In genomic region chr2:241957276-241957675, GRCh38 we compare ENCODE assay signal across 13 cellular contexts.
DNase-seq lines count a peak whose midpoint lies in the region; ATAC-seq and TF ChIP-seq lines count a peak whose summit lies in the region.
"Had no signal": no experiment of that assay in that cellular context is flagged by ENCODE, and none has a peak within 500 bp of the region (broad histone marks: within the 10 kb centered on the region; RNA-seq: fewer than 3 reads in every experiment).

No MANE protein-coding gene starts in this region.

- no peaks in the 10 kb centered on the region for H3K9me3 ChIP-seq in suprapubic skin
- H3K9me3 ChIP-seq: BE2C had no signal

- no peak overlapping the region for H3K4me3 ChIP-seq in GM23338
- no peak overlapping the region for H3K4me3 ChIP-seq in suprapubic skin

- H3K79me2 ChIP-seq in GM23338 (replicated peaks; ENCODE audit: insufficient read depth), result no peaks in the 10 kb centered on the region

- H3K4me1 ChIP-seq in GM23338 (ENCODE audit: insufficient read depth) (no peaks in the 10 kb centered on the region), suprapubic skin (no peaks in the 10 kb centered on the region)
- H3K4me1 ChIP-seq: BE2C had no signal

- H3K9me2 ChIP-seq in GM23338 (ENCODE audit: insufficient read depth), result no peaks in the 10 kb centered on the region

- no peak for TF ChIP-seq POLR2A in suprapubic skin (IDR thresholded peaks at IDR 0.05)

- H3K36me3 ChIP-seq in GM23338 (ENCODE audit: insufficient read depth), result no peaks in the 10 kb centered on the region
- H3K36me3 ChIP-seq in suprapubic skin, result no peaks in the 10 kb centered on the region
- H3K36me3 ChIP-seq: BE2C had no signal

- H3K27me3 Mint-ChIP-seq in GM23338 (ENCODE audit: insufficient read depth, low read depth, poor library complexity), result peaks cover 7% of the 10 kb centered on the region
- H3K27me3 Mint-ChIP-seq: CD4-positive, alpha-beta memory T cell had no signal

- intact Hi-C loops in posterior vena cava (cut with DNase I), result no loop called here

- 88% methylated on average over 14 of the region's 14 CpGs for WGBS in suprapubic skin

- TF ChIP-seq EP300 in suprapubic skin (IDR thresholded peaks at IDR 0.05), result no peak

- H3K27ac ChIP-seq in GM23338 (ENCODE audit: low read depth), result no peak overlapping the region
- no peak overlapping the region for H3K27ac ChIP-seq in suprapubic skin
- H3K27ac ChIP-seq: C4-2B had no signal

- H2AFZ ChIP-seq in GM23338, result no peak overlapping the region

- no peaks in the 10 kb centered on the region for H3K36me3 Mint-ChIP-seq in GM23338 (ENCODE audit: low read depth)

- H4K20me1 ChIP-seq in GM23338 (replicated peaks; ENCODE audit: insufficient read depth), result peaks cover 5% of the 10 kb centered on the region; the same call in 1 of the 2 replicates

- H3K27ac Mint-ChIP-seq in GM23338, result no peak overlapping the region
- H3K27ac Mint-ChIP-seq: H9 had no signal

- H3K4me3 Mint-ChIP-seq in GM23338, result no peak overlapping the region
- H3K4me3 Mint-ChIP-seq: CD4-positive, alpha-beta memory T cell; H9 had no signal

- no peaks in the 10 kb centered on the region for H3K9me3 Mint-ChIP-seq in GM23338

- ATAC-seq in GM23338, result peak; percentile 45
- ATAC-seq in GM19324 (IDR thresholded peaks at IDR 0.05; ENCODE audit: low FRiP score, unreplicated experiment), result no peak

- H3K27me3 ChIP-seq in GM23338 (ENCODE audit: insufficient read depth) (no peaks in the 10 kb centered on the region), suprapubic skin (no peaks in the 10 kb centered on the region)
- H3K27me3 ChIP-seq: BE2C had no signal

- TF ChIP-seq CTCF in GM23338 (conservative IDR thresholded peaks at IDR 0.05; ENCODE audit: low read depth in 2 of 2), result no peak
- TF ChIP-seq CTCF in suprapubic skin (IDR thresholded peaks at IDR 0.05), result no peak

- no peaks in the 10 kb centered on the region; the same call in 2 of the 3 replicates for H3K4me1 Mint-ChIP-seq in GM23338

- peak; percentile 42 for DNase-seq in activated effector memory CD4-positive, alpha-beta T cell treated with anti-CD3 and anti-CD28 coated beads, Interleukin-2, amount 50 U/mL, for 16 hours
- no peak for DNase-seq in activated effector memory CD4-positive, alpha-beta T cell treated with Interleukin-2 at 50 U/mL for 16 hours
- no peak for DNase-seq in GM23338 (ENCODE audit: low spot score)
- peak; percentile 60 for DNase-seq in posterior vena cava (ENCODE audit: low spot score)
- peak; percentile 15 to 35 for DNase-seq in suprapubic skin (ENCODE audit: low spot score in 2 of 2)
- no peak for DNase-seq in RKO (ENCODE audit: low spot score)
- DNase-seq: BE2C; CD4-positive, alpha-beta memory T cell; DMS79; GOT3; H9 had no signal

- H3F3A ChIP-seq in GM23338 (replicated peaks; ENCODE audit: low read depth), result no peaks in the 10 kb centered on the region

- no peak overlapping the region for H3K4me2 ChIP-seq in GM23338

TF ChIP-seq in GM23338, 12 proteins besides CTCF, POLR2A, EP300 and RAD21 (continues in another document):
- no peak for TF ChIP-seq NANOG (IDR thresholded peaks at IDR 0.05; ENCODE audit: borderline replicate concordance)
- no peak for TF ChIP-seq ZNF114 (CRISPR knock-in tag; IDR thresholded peaks at IDR 0.05)
- TF ChIP-seq, protein P1, sequence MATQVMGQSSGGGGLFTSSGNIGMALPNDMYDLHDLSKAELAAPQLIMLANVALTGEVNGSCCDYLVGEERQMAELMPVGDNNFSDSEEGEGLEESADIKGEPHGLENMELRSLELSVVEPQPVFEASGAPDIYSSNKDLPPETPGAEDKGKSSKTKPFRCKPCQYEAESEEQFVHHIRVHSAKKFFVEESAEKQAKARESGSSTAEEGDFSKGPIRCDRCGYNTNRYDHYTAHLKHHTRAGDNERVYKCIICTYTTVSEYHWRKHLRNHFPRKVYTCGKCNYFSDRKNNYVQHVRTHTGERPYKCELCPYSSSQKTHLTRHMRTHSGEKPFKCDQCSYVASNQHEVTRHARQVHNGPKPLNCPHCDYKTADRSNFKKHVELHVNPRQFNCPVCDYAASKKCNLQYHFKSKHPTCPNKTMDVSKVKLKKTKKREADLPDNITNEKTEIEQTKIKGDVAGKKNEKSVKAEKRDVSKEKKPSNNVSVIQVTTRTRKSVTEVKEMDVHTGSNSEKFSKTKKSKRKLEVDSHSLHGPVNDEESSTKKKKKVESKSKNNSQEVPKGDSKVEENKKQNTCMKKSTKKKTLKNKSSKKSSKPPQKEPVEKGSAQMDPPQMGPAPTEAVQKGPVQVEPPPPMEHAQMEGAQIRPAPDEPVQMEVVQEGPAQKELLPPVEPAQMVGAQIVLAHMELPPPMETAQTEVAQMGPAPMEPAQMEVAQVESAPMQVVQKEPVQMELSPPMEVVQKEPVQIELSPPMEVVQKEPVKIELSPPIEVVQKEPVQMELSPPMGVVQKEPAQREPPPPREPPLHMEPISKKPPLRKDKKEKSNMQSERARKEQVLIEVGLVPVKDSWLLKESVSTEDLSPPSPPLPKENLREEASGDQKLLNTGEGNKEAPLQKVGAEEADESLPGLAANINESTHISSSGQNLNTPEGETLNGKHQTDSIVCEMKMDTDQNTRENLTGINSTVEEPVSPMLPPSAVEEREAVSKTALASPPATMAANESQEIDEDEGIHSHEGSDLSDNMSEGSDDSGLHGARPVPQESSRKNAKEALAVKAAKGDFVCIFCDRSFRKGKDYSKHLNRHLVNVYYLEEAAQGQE (IDR thresholded peaks at IDR 0.05; ENCODE audit: unreplicated experiment), result no peak
- TF ChIP-seq ZNF462 (CRISPR knock-in tag; IDR thresholded peaks at IDR 0.05), result no peak
- no peak for TF ChIP-seq STAT1 (IDR thresholded peaks at IDR 0.05; ENCODE audit: unreplicated experiment)
- TF ChIP-seq EZH2 (IDR thresholded peaks at IDR 0.05; ENCODE audit: low read depth, unreplicated experiment), result no peak
- no peak for TF ChIP-seq ZNF331 (CRISPR knock-in tag; IDR thresholded peaks at IDR 0.05; ENCODE audit: low read depth)
- TF ChIP-seq, protein P2, sequence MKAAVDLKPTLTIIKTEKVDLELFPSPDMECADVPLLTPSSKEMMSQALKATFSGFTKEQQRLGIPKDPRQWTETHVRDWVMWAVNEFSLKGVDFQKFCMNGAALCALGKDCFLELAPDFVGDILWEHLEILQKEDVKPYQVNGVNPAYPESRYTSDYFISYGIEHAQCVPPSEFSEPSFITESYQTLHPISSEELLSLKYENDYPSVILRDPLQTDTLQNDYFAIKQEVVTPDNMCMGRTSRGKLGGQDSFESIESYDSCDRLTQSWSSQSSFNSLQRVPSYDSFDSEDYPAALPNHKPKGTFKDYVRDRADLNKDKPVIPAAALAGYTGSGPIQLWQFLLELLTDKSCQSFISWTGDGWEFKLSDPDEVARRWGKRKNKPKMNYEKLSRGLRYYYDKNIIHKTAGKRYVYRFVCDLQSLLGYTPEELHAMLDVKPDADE (IDR thresholded peaks at IDR 0.05), result no peak

Comparison
In these comparisons a context has a peak if more than half of its experiments do, and no peak if none do; other contexts are left out.
1. DNase-seq: peak in activated effector memory CD4-positive, alpha-beta T cell treated with anti-CD3 and anti-CD28 coated beads, Interleukin-2, amount 50 U/mL, for 16 hours (single experiment), posterior vena cava (single experiment) and suprapubic skin (2 of 2); none in activated effector memory CD4-positive, alpha-beta T cell treated with Interleukin-2 at 50 U/mL for 16 hours (single experiment), GM23338 (single experiment) and RKO (single experiment).